Comparison of ENCODE assay signal across 1 cellular context in the genomic region with DNA sequence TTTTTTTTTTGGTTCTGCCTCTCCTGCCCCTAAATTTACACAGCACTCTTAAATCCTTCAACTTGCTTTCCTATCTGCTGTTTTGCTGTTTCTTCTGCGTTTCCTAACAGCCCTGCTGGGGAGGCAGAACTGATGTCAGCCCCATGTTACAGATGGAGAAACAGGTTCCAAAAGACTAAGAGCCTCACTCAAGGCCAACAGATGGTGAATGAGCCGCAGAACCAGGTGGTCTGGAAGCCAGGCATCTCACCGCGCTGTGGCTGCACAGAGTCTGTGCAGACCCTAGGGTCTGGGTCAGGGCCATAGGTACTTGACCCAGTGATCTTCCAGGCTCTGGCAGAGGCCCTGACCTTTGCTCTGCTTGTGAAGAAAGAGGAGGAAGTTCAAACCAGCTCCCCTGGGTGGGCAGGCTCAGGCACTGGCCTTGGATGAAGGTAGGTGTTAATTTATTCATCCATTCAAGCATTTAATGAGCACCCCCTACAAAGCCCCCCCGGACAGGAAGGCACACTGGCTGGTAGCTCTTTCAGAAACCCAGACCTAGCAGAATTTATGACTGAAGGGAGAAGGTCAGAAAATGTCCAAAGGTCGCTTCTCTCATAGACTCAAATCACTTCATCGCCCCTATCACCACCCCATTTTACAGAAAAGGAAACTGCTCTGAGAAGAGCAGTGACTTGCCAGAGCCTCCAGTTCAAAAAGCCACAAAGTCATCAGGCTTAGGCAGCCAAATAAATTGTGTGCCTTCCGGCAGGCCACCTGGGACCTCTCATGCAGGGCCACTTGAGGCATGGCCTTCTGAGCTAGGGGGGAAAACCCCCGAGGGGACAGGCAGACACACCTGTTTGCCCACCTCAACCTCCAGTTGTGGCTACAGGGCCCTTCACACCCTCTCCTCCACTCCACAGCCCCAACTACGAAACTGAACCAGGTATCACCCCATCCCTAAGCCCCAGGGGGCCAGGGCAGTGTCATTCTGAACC.
A peak's percentile ranks its signal among the peaks of the same experiment; 100 is the strongest.
TF ChIP-seq lines count a peak whose summit lies in the region.

No MANE protein-coding gene starts in this region.

TF ChIP-seq in HepG2, 621 proteins besides CTCF, POLR2A, EP300 and RAD21 (continues in another document):
- no peak for TF ChIP-seq FOXA1 (IDR thresholded peaks at IDR 0.05)
- TF ChIP-seq FOXA1 (CRISPR knock-in tag; IDR thresholded peaks at IDR 0.05): no peak
- no peak for TF ChIP-seq WIZ (CRISPR knock-in tag; IDR thresholded peaks at IDR 0.05)
- TF ChIP-seq TEAD3 (CRISPR knock-in tag; optimal IDR thresholded peaks at IDR 0.05; ENCODE audit: borderline replicate concordance): no peak
- no peak for TF ChIP-seq NONO (IDR thresholded peaks at IDR 0.05)
- peak; percentile 30 for TF ChIP-seq NONO (CRISPR knock-in tag; conservative IDR thresholded peaks at IDR 0.05)
- peak; percentile 91 for TF ChIP-seq ASH2L (IDR thresholded peaks at IDR 0.05; ENCODE audit: insufficient read length, low read depth, low read length)
- no peak; the same call in 1 of the 2 replicates for TF ChIP-seq ZNF724P (CRISPR knock-in tag; IDR thresholded peaks at IDR 0.05; ENCODE audit: borderline replicate concordance)
- TF ChIP-seq SKI (IDR thresholded peaks at IDR 0.05; ENCODE audit: partially characterized antibody): peak; percentile 25
- TF ChIP-seq, protein P1, sequence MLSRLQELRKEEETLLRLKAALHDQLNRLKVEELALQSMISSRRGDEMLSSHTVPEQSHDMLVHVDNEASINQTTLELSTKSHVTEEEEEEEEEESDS (CRISPR knock-in tag; IDR thresholded peaks at IDR 0.05; ENCODE audit: borderline replicate concordance): no peak
- TF ChIP-seq RXRB (CRISPR knock-in tag; IDR thresholded peaks at IDR 0.05; ENCODE audit: borderline replicate concordance): peak; percentile 90
- no peak for TF ChIP-seq ZBTB2 (CRISPR knock-in tag; IDR thresholded peaks at IDR 0.05; ENCODE audit: low read depth)
- TF ChIP-seq NR2F6 (IDR thresholded peaks at IDR 0.05): peak; percentile 91
- peak; percentile 96 for TF ChIP-seq NR2F6 (CRISPR knock-in tag; IDR thresholded peaks at IDR 0.05)
- TF ChIP-seq, protein P2, sequence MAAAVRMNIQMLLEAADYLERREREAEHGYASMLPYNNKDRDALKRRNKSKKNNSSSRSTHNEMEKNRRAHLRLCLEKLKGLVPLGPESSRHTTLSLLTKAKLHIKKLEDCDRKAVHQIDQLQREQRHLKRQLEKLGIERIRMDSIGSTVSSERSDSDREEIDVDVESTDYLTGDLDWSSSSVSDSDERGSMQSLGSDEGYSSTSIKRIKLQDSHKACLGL (CRISPR knock-in tag; IDR thresholded peaks at IDR 0.05): no peak
- TF ChIP-seq POLR2G (IDR thresholded peaks at IDR 0.05; ENCODE audit: low read depth, low read length): peak; percentile 71
- peak; percentile 22; the same call in 1 of the 2 replicates for TF ChIP-seq GFI1 (CRISPR knock-in tag; IDR thresholded peaks at IDR 0.05; ENCODE audit: borderline replicate concordance)
- TF ChIP-seq GATAD1 (CRISPR knock-in tag; IDR thresholded peaks at IDR 0.05): no peak
- TF ChIP-seq, protein P3, sequence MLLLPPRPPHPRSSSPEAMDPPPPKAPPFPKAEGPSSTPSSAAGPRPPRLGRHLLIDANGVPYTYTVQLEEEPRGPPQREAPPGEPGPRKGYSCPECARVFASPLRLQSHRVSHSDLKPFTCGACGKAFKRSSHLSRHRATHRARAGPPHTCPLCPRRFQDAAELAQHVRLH (CRISPR knock-in tag; IDR thresholded peaks at IDR 0.05; ENCODE audit: borderline replicate concordance, low read depth): peak; percentile 19; the same call in 1 of the 2 replicates
- TF ChIP-seq NFE2L2 (IDR thresholded peaks at IDR 0.05; ENCODE audit: low read length): no peak
- TF ChIP-seq SALL2 (CRISPR knock-in tag; IDR thresholded peaks at IDR 0.05): no peak
- 0 out of 2 replicates have a peak, but pooled peaks have one; percentile 4 for TF ChIP-seq FOXK1 (CRISPR knock-in tag; IDR thresholded peaks at IDR 0.05; ENCODE audit: borderline replicate concordance, low read depth)
- no peak for TF ChIP-seq MTF2 (CRISPR knock-in tag; IDR thresholded peaks at IDR 0.05; ENCODE audit: borderline replicate concordance)
- TF ChIP-seq MED1 (CRISPR knock-in tag; IDR thresholded peaks at IDR 0.05): peak; percentile 76
- TF ChIP-seq FOXP1 (IDR thresholded peaks at IDR 0.05): no peak
- TF ChIP-seq FOXP1 (CRISPR knock-in tag; IDR thresholded peaks at IDR 0.05): 0 out of 2 replicates have a peak, but pooled peaks have one; percentile 13
- TF ChIP-seq ZNF543 (CRISPR knock-in tag; IDR thresholded peaks at IDR 0.05): no peak
- peak; percentile 48; the same call in 1 of the 2 replicates for TF ChIP-seq ZNF232 (CRISPR knock-in tag; IDR thresholded peaks at IDR 0.05; ENCODE audit: borderline replicate concordance)
- TF ChIP-seq RARG (CRISPR knock-in tag; IDR thresholded peaks at IDR 0.05; ENCODE audit: low read depth): no peak
- peak; percentile 86; the same call in 1 of the 2 replicates for TF ChIP-seq AKAP8 (CRISPR knock-in tag; IDR thresholded peaks at IDR 0.05)
- no peak; the same call in 1 of the 2 replicates for TF ChIP-seq ZFP1 (CRISPR knock-in tag; IDR thresholded peaks at IDR 0.05)
- peak; percentile 54; the same call in 1 of the 2 replicates for TF ChIP-seq HHEX (CRISPR knock-in tag; IDR thresholded peaks at IDR 0.05)
- TF ChIP-seq KLF9 (CRISPR knock-in tag; IDR thresholded peaks at IDR 0.05; ENCODE audit: low read depth): 0 out of 2 replicates have a peak, but pooled peaks have one; percentile 16
- 0 out of 2 replicates have a peak, but pooled peaks have one; percentile 26 for TF ChIP-seq CBX5 (CRISPR knock-in tag; IDR thresholded peaks at IDR 0.05; ENCODE audit: borderline replicate concordance)
- 0 out of 2 replicates have a peak, but pooled peaks have one; percentile 21 for TF ChIP-seq KLF15 (CRISPR knock-in tag; IDR thresholded peaks at IDR 0.05; ENCODE audit: borderline replicate concordance)
- TF ChIP-seq NR1H2 (CRISPR knock-in tag; IDR thresholded peaks at IDR 0.05; ENCODE audit: borderline replicate concordance, low read depth): no peak
- TF ChIP-seq MAFK (conservative IDR thresholded peaks at IDR 0.05 in 1 of 2, IDR thresholded peaks at IDR 0.05 in 1 of 2; ENCODE audit: low read length in 2 of 2): no peak
- no peak for TF ChIP-seq ZNF225 (CRISPR knock-in tag; IDR thresholded peaks at IDR 0.05)
- no peak for TF ChIP-seq ZNF350 (CRISPR knock-in tag; IDR thresholded peaks at IDR 0.05; ENCODE audit: borderline replicate concordance, low read depth)
- no peak; the same call in 1 of the 2 replicates for TF ChIP-seq ZXDC (CRISPR knock-in tag; IDR thresholded peaks at IDR 0.05)
- TF ChIP-seq CSRNP1 (CRISPR knock-in tag; IDR thresholded peaks at IDR 0.05): no peak; the same call in 1 of the 2 replicates
- 0 out of 2 replicates have a peak, but pooled peaks have one; percentile 15 for TF ChIP-seq ATF1 (CRISPR knock-in tag; IDR thresholded peaks at IDR 0.05)
- TF ChIP-seq NR2F2 (IDR thresholded peaks at IDR 0.05; ENCODE audit: borderline replicate concordance, low read depth): peak; percentile 94
- peak; percentile 13; the same call in 1 of the 2 replicates for TF ChIP-seq ZNF446 (CRISPR knock-in tag; IDR thresholded peaks at IDR 0.05)
- no peak for TF ChIP-seq GPBP1L1 (CRISPR knock-in tag; IDR thresholded peaks at IDR 0.05)
- peak; percentile 79 for TF ChIP-seq MED8 (CRISPR knock-in tag; IDR thresholded peaks at IDR 0.05; ENCODE audit: insufficient replicate concordance)
- TF ChIP-seq KDM6A (CRISPR knock-in tag; IDR thresholded peaks at IDR 0.05; ENCODE audit: low read depth): 0 out of 2 replicates have a peak, but pooled peaks have one; percentile 38
- TF ChIP-seq ZNF891 (CRISPR knock-in tag; IDR thresholded peaks at IDR 0.05): 0 out of 2 replicates have a peak, but pooled peaks have one; percentile 5
- TF ChIP-seq GTF3A (CRISPR knock-in tag; conservative IDR thresholded peaks at IDR 0.05): no peak
- TF ChIP-seq ZNF275 (CRISPR knock-in tag; IDR thresholded peaks at IDR 0.05; ENCODE audit: borderline replicate concordance): 0 out of 2 replicates have a peak, but pooled peaks have one; percentile 52
